17 cellular contexts compared by ENCODE assay signal in genomic region chr17:74995847-74996246, GRCh38. TPM values are rescaled to one million over a fixed set of nuclear protein-coding genes. Genes with fewer than 3 reads are reported as not detected.
DNase-seq lines count a peak whose midpoint lies in the region; ATAC-seq, FAIRE-seq and TF ChIP-seq lines count a peak whose summit lies in the region.
"Had no signal": no experiment of that assay in that cellular context is flagged by ENCODE, and none has a peak within 500 bp of the region (broad histone marks: within the 10 kb centered on the region; RNA-seq: fewer than 3 reads in every experiment).

No MANE protein-coding gene starts in this region.

- WGBS in body of pancreas, 2 donors, result 41 to 43% methylated on average over 5 of the region's 5 CpGs
- 51% methylated on average over 5 of the region's 5 CpGs for WGBS in pancreas, 2 donors
- 80 to 83% methylated on average over 5 of the region's 5 CpGs for WGBS in thyroid gland, 2 donors

- H3K9me3 Mint-ChIP-seq in Caco-2 (ENCODE audit: unreplicated experiment), result no peaks in the 10 kb centered on the region
- H3K9me3 Mint-ChIP-seq: CD4-positive, CD25-positive, alpha-beta regulatory T cell had no signal

- intact Hi-C loops in Caco-2 (cut with micrococcal nuclease; ENCODE audit: unreplicated experiment), result no loop called here
- intact Hi-C loops in body of pancreas (cut with DNase I), result no loop called here
- intact Hi-C loops in pancreas (cut with DNase I), result no loop called here
- intact Hi-C loops in thyroid gland (cut with DNase I), result no loop called here

- POLR2A ChIA-PET in Caco-2 (lab: Charles Lee), result no interaction called here
- POLR2A ChIA-PET in HEK293 (lab: Yijun Ruan, JAX), result interaction anchor here (1.4 kb wide), 1 partner anchor 17 kb away, joined by 5 read pairs; the partner anchor contains the start of gene MRPL58

- TF ChIP-seq CTCF in Caco-2 (IDR thresholded peaks at IDR 0.05; ENCODE audit: insufficient read depth in 1 of 2, low read depth in 1 of 2, low read length in 1 of 2, severe bottlenecking in 1 of 2, unreplicated experiment in 1 of 2) (no peak), HEK293 (tag by site-specific recombination; IDR thresholded peaks at IDR 0.05) (no peak), body of pancreas (IDR thresholded peaks at IDR 0.05) (no peak), pancreas (IDR thresholded peaks at IDR 0.05) (no peak), thyroid gland (IDR thresholded peaks at IDR 0.05) (no peak)

- H3K27me3 ChIP-seq in Caco-2 (replicated peaks; ENCODE audit: control insufficient read depth, insufficient read depth, low read length), result no peaks in the 10 kb centered on the region
- no peaks in the 10 kb centered on the region for H3K27me3 ChIP-seq in body of pancreas
- H3K27me3 ChIP-seq in pancreas, result no peaks in the 10 kb centered on the region
- no peaks in the 10 kb centered on the region for H3K27me3 ChIP-seq in thyroid gland
- H3K27me3 ChIP-seq: BLaER1 treated with 17β-estradiol and CSF1 and Interleukin-3, amounts not matched to agents 10 nM and 100 nM had no signal

- CTCF ChIA-PET in Caco-2 (lab: Charles Lee), result interaction anchor here (1.7 kb wide), 1 partner anchor 17 kb away, joined by 4 read pairs; the partner anchor contains the start of gene MRPL58
- CTCF ChIA-PET in HEK293 (lab: Yijun Ruan, JAX), result interaction anchor here (2.7 kb wide), 1 partner anchor 8 kb away, joined by 8 read pairs; the partner anchor contains the start of gene CDR2L

- H3K4me3 Mint-ChIP-seq in Caco-2 (ENCODE audit: unreplicated experiment), result no peak overlapping the region

- H3K4me1 ChIP-seq in Caco-2, result peaks cover 43% of the 10 kb centered on the region
- no peaks in the 10 kb centered on the region for H3K4me1 ChIP-seq in HEK293 (ENCODE audit: control insufficient read depth, insufficient read depth, low read length)
- H3K4me1 ChIP-seq in body of pancreas, result peaks cover 46% of the 10 kb centered on the region
- peaks cover 0 to 23% (median 4%) of the 10 kb centered on the region in 3 donors for H3K4me1 ChIP-seq in pancreas
- no peaks in the 10 kb centered on the region for H3K4me1 ChIP-seq in thyroid gland

- peaks cover 32% of the 10 kb centered on the region for H3K4me1 Mint-ChIP-seq in Caco-2 (ENCODE audit: low read depth, unreplicated experiment)

- H3K4me3 ChIP-seq in Caco-2 (ENCODE audit: low read depth, low read length), result no peak overlapping the region
- no peak overlapping the region for H3K4me3 ChIP-seq in HEK293 (ENCODE audit: low read depth, low read length)
- no peak overlapping the region for H3K4me3 ChIP-seq in body of pancreas
- H3K4me3 ChIP-seq in pancreas, result no peak overlapping the region
- no peak overlapping the region for H3K4me3 ChIP-seq in thyroid gland (replicated peaks in 1 of 3)
- H3K4me3 ChIP-seq: BLaER1 treated with 17β-estradiol and CSF1 and Interleukin-3, amounts not matched to agents 10 nM and 100 nM had no signal

- peak overlapping the region; percentile 75 for H3K27ac Mint-ChIP-seq in Caco-2 (ENCODE audit: unreplicated experiment)
- H3K27ac Mint-ChIP-seq: CD4-positive, CD25-positive, alpha-beta regulatory T cell had no signal

- H3K27ac ChIP-seq in HEK293 (ENCODE audit: extremely low read depth, low read depth, low read length), result no peak overlapping the region
- H3K27ac ChIP-seq in body of pancreas, result peak overlapping the region in 3 of 4 donors; percentile 5 to 88 (median 85)
- H3K27ac ChIP-seq in pancreas, result peak overlapping the region in 3 of 4 donors; percentile 8 to 12 (median 10)
- H3K27ac ChIP-seq in thyroid gland, result no peak overlapping the region
- H3K27ac ChIP-seq: BLaER1 treated with 17β-estradiol and CSF1 and Interleukin-3, amounts not matched to agents 10 nM and 100 nM had no signal

- BruUV-seq in Caco-2 (replicated peaks; lab: Mats Ljungman, UMichigan), result no TSS peak

- no peaks in the 10 kb centered on the region for H3K27me3 Mint-ChIP-seq in Caco-2 (ENCODE audit: insufficient read depth, unreplicated experiment)

- H3K36me3 Mint-ChIP-seq in Caco-2 (ENCODE audit: insufficient read depth, unreplicated experiment), result peaks cover 36% of the 10 kb centered on the region
- H3K36me3 Mint-ChIP-seq: CD4-positive, CD25-positive, alpha-beta regulatory T cell had no signal

- H3K9me3 ChIP-seq in Caco-2 (no peaks in the 10 kb centered on the region), HEK293 (ENCODE audit: control insufficient read depth, insufficient read depth, low read depth, low read length) (no peaks in the 10 kb centered on the region), body of pancreas (no peaks in the 10 kb centered on the region), pancreas (no peaks in the 10 kb centered on the region), thyroid gland (no peaks in the 10 kb centered on the region)
- H3K9me3 ChIP-seq: BLaER1 treated with 17β-estradiol and CSF1 and Interleukin-3, amounts not matched to agents 10 nM and 100 nM had no signal

- no peak for FAIRE-seq in pancreas (lab: Jason Lieb, UNC)
- FAIRE-seq: G401.6, GM12891, GM19239 had no signal

- ATAC-seq in body of pancreas (no peak), pancreas (no peak), GM18907 (IDR thresholded peaks at IDR 0.05; ENCODE audit: unreplicated experiment) (no peak)

- TF ChIP-seq POLR2A in body of pancreas (IDR thresholded peaks at IDR 0.05) (no peak), thyroid gland (IDR thresholded peaks at IDR 0.05) (no peak)

- DNase-seq in Caco-2 (no peak), body of pancreas (peak in 1 of 4 donors; percentile 15), pancreas (no peak), thyroid gland (no peak), NCI-H2196 treated with DMSO at 0.1 percent for 48 hours (lab: John Stamatoyannopoulos, UW; ENCODE audit: unreplicated experiment) (no peak), DMS53 (lab: John Stamatoyannopoulos, UW) (no peak)
- DNase-seq: ACHN; CD4-positive, CD25-positive, alpha-beta regulatory T cell; DMS79 treated with DMSO at 0.1 percent for 48 hours; EL; IMR-90 had no signal

- H3K36me3 ChIP-seq in Caco-2 (ENCODE audit: control insufficient read depth, insufficient read depth, low read length) (peaks cover 5% of the 10 kb centered on the region), HEK293 (ENCODE audit: control insufficient read depth in 2 of 2, insufficient read depth in 1 of 2, low read length in 2 of 2) (peaks cover 8 to 11% of the 10 kb centered on the region in 2 experiments; a peak in 2 of 3 replicates), body of pancreas (replicated peaks in 1 of 2; ENCODE audit: insufficient read depth in 1 of 2, low read depth in 2 of 2) (no peaks in the 10 kb centered on the region), pancreas (no peaks in the 10 kb centered on the region), thyroid gland (no peaks in the 10 kb centered on the region)

TF ChIP-seq in HEK293, 187 proteins besides CTCF, POLR2A, EP300 and RAD21:
- TF ChIP-seq ZNF747 (tag by site-specific recombination; IDR thresholded peaks at IDR 0.05) (no peak), ZNF664 (tag by site-specific recombination; IDR thresholded peaks at IDR 0.05) (peak; percentile 63; the same call in 1 of the 2 replicates), PRDM6 (tag by site-specific recombination; IDR thresholded peaks at IDR 0.05) (peak; percentile 80)
TF ChIP-seq in HEK293: peak in this region for 2.

RNA-seq across cellular contexts. Expression of gene CDR2L, which starts 8.4 kb away (rescaled TPM):
- total RNA-seq in Caco-2 (2022) (30.9 and 31.6 TPM in 2 replicates), body of pancreas (10 to 100 TPM; 11.9 to 18.5 TPM), pancreas (10 to 100 TPM in 1 of 6 donors, 1 to 10 TPM in 5; 2.3 to 11.2 (median 3.4) TPM), thyroid gland (1 to 10 TPM; 2.6 to 9.8 (median 4.2) TPM)
- polyA plus RNA-seq in pancreas, result 1 to 10 TPM; 4.6 to 5.7 TPM
- total RNA-seq: CD4-positive, CD25-positive, alpha-beta regulatory T cell had no signal

RNA-seq across cellular contexts. Expression of gene MRPL58, which starts 16.6 kb away (rescaled TPM):
- total RNA-seq in Caco-2 (2022) (61.0 and 61.8 TPM in 2 replicates), body of pancreas (10 to 100 TPM in 1 of 2 donors, not detected in 1; 16.9 TPM), pancreas (10 to 100 TPM; 11.7 to 22.2 (median 14.1) TPM), thyroid gland (10 to 100 TPM; 37.8 to 55.1 (median 49.7) TPM)
- 10 to 100 TPM; 20.9 to 23.6 TPM for polyA plus RNA-seq in pancreas

RNA-seq across cellular contexts. Expression of gene HID1, which starts 23.3 kb away (rescaled TPM):
- total RNA-seq in Caco-2 (2022) (29.8 and 30.4 TPM in 2 replicates), body of pancreas (100 to 1,000 TPM; 157 to 164 TPM), pancreas (100 to 1,000 TPM in 5 of 6 donors, 10 to 100 TPM in 1; 76.7 to 145 (median 117) TPM), thyroid gland (10 to 100 TPM; 19.4 to 27.4 (median 21.3) TPM)
- polyA plus RNA-seq in pancreas, result 100 to 1,000 TPM; 217 to 262 TPM

RNA-seq across cellular contexts. Expression of gene ATP5PD, which starts 50.9 kb away (rescaled TPM):
- 316 and 326 TPM in 2 replicates for total RNA-seq in Caco-2 (2022)
- 100 to 1,000 TPM; 105 to 131 TPM for total RNA-seq in body of pancreas
- total RNA-seq in pancreas, result 100 to 1,000 TPM in 4 of 6 donors, 10 to 100 TPM in 2; 81.6 to 121 (median 105) TPM
- polyA plus RNA-seq in pancreas, result 100 to 1,000 TPM; 215 to 229 TPM
- total RNA-seq in thyroid gland, result 100 to 1,000 TPM; 172 to 408 (median 330) TPM

RNA-seq across cellular contexts. Expression of gene KCTD2, which starts 51.2 kb away (rescaled TPM):
- 27.9 and 28.8 TPM in 2 replicates for total RNA-seq in Caco-2 (2022)
- total RNA-seq in body of pancreas, result 10 to 100 TPM; 11.2 to 12.7 TPM
- 10 to 100 TPM in 1 of 6 donors, 1 to 10 TPM in 5; 6.3 to 13.2 (median 8.5) TPM for total RNA-seq in pancreas
- polyA plus RNA-seq in pancreas, result 10 to 100 TPM; 13.0 to 14.6 TPM
- 10 to 100 TPM; 33.6 to 48.6 (median 41.7) TPM for total RNA-seq in thyroid gland

Comparison
In these comparisons a context has a peak if more than half of its experiments do, and no peak if none do; other contexts are left out.
1. H3K27ac ChIP-seq: peak in body of pancreas (3 of 4) and pancreas (3 of 4); none in HEK293 (single experiment) and thyroid gland (0 of 3).